In genomic region chr5:126400621-126401251, GRCh38 we compare ENCODE assay signal across 3 cellular contexts.
TF ChIP-seq lines count a peak whose summit lies in the region.

No MANE protein-coding gene starts in this region.

TF ChIP-seq in HCT116, 20 proteins besides CTCF, POLR2A, EP300 and RAD21:
- TF ChIP-seq CBX3 (IDR thresholded peaks at IDR 0.05; ENCODE audit: low read depth) (peak; percentile 61; the same call in 1 of the 2 replicates), SP1 (IDR thresholded peaks at IDR 0.05; ENCODE audit: low read depth) (no peak)

TF ChIP-seq in HEK293, 187 proteins besides CTCF, POLR2A, EP300 and RAD21:
- TF ChIP-seq ZNF335 (tag by site-specific recombination; conservative IDR thresholded peaks at IDR 0.05), result no peak
- TF ChIP-seq SETDB1 (IDR thresholded peaks at IDR 0.05; ENCODE audit: insufficient read length, low read length), result peak; percentile 98
- TF ChIP-seq YY1 (tag by site-specific recombination; IDR thresholded peaks at IDR 0.05), result no peak
- peak; percentile 96 for TF ChIP-seq TRIM28 (IDR thresholded peaks at IDR 0.05; ENCODE audit: borderline replicate concordance, low read length)
- TF ChIP-seq ZNF791 (tag by site-specific recombination; IDR thresholded peaks at IDR 0.05), result peak; percentile 99
- TF ChIP-seq ZNF155 (tag by site-specific recombination; IDR thresholded peaks at IDR 0.05), result no peak
- TF ChIP-seq ZNF513 (tag by site-specific recombination; IDR thresholded peaks at IDR 0.05), result no peak
- TF ChIP-seq KLF7 (tag by site-specific recombination; IDR thresholded peaks at IDR 0.05; ENCODE audit: borderline replicate concordance), result no peak
- TF ChIP-seq ZNF175 (tag by site-specific recombination; IDR thresholded peaks at IDR 0.05), result no peak
- TF ChIP-seq ZNF660 (tag by site-specific recombination; IDR thresholded peaks at IDR 0.05), result no peak
- TF ChIP-seq ZNF214 (tag by site-specific recombination; IDR thresholded peaks at IDR 0.05; ENCODE audit: borderline replicate concordance), result no peak
- 0 out of 2 replicates have a peak, but pooled peaks have one; percentile 55 for TF ChIP-seq ZNF626 (tag by site-specific recombination; IDR thresholded peaks at IDR 0.05)
- no peak for TF ChIP-seq ZNF521 (tag by site-specific recombination; IDR thresholded peaks at IDR 0.05)
- TF ChIP-seq ZNF837 (tag by site-specific recombination; IDR thresholded peaks at IDR 0.05), result no peak

TF ChIP-seq in K562, 482 proteins besides CTCF, POLR2A, EP300 and RAD21:
- TF ChIP-seq NCOA6 (IDR thresholded peaks at IDR 0.05), result no peak
- TF ChIP-seq ILK (tag; IDR thresholded peaks at IDR 0.05; ENCODE audit: borderline replicate concordance, low read depth), result no peak
- 0 out of 2 replicates have a peak, but pooled peaks have one; percentile 45 for TF ChIP-seq TRIM28 (IDR thresholded peaks at IDR 0.05)
- TF ChIP-seq CBX5 (IDR thresholded peaks at IDR 0.05; ENCODE audit: borderline replicate concordance, low read depth), result 0 out of 2 replicates have a peak, but pooled peaks have one; percentile 48
- TF ChIP-seq MGA (IDR thresholded peaks at IDR 0.05), result no peak
- peak in 1 of 2 experiments; percentile 47; a peak in 1 of 3 replicates for TF ChIP-seq CBX3 (IDR thresholded peaks at IDR 0.05; ENCODE audit: borderline replicate concordance in 1 of 2, low read length in 2 of 2)
- TF ChIP-seq MAFG (tag; conservative IDR thresholded peaks at IDR 0.05), result no peak
